ENCODE assay signal across 15 cellular contexts in the genomic region with DNA sequence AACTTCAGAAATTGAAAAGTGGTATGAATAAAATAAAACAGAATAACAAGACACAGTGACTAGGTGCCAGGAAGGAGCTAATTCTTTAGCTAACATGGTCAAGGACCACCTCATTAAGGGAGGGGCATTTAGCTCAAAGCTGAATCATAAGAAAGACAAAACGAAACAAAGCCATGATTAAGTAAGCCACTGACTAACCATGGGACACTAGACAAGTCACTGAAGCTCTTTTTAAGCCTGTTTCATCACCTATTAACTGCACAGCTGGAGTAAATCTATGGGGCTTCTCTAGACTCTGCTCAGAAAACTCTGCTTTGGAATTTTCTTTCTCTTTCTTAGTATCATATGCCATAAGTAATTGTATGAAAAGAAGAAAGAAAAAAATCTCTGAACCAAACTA. TPM values are rescaled to one million over a fixed set of nuclear protein-coding genes. Genes with fewer than 3 reads are reported as not detected.
A peak's percentile ranks its signal among the peaks of the same experiment; 100 is the strongest.
DNase-seq lines count a peak whose midpoint lies in the region; ATAC-seq, FAIRE-seq and TF ChIP-seq lines count a peak whose summit lies in the region.
"Had no signal": no experiment of that assay in that cellular context is flagged by ENCODE, and none has a peak within 500 bp of the region (broad histone marks: within the 10 kb centered on the region; RNA-seq: fewer than 3 reads in every experiment).

No MANE protein-coding gene starts in this region.

- DNase-seq in AG10803 (ENCODE audit: low read depth) (peak; percentile 38), M059J (ENCODE audit: low read depth) (peak; percentile 46), epithelial cell of esophagus (ENCODE audit: low read depth) (peak; percentile 82), naive B cell (no peak), H54 (ENCODE audit: insufficient read length, low spot score) (no peak), NCI-H526 treated with DMSO at 0.1 percent for 48 hours (lab: John Stamatoyannopoulos, UW) (no peak)
- no peak for DNase-seq in activated effector memory CD4-positive, alpha-beta T cell treated with anti-CD3 and anti-CD28 coated beads, Interleukin-2, amount 50 U/mL, for 16 hours
- DNase-seq: activated CD8-positive, alpha-beta memory T cell treated with anti-CD3 and anti-CD28 coated beads for 24 hours; BE2C; dermis blood vessel endothelial cell; KG1; NCI-H2107; ovary; stimulated activated CD4-positive, alpha-beta T cell treated with anti-CD3 and anti-CD28 coated beads, Interleukin-1b, Interleukin-23, amount 100 ng/mL, for 48 hours had no signal

- peak overlapping the region in 4 of 6 donors; percentile 37 to 92 (median 68) for H3K27ac Mint-ChIP-seq in naive B cell

- H3K4me1 Mint-ChIP-seq in naive B cell = peaks cover 23 to 49% (median 32%) of the 10 kb centered on the region in 3 donors

- TF ChIP-seq CTCF in AG10803 (conservative IDR thresholded peaks at IDR 0.05; ENCODE audit: low read length) (no peak), epithelial cell of esophagus (IDR thresholded peaks at IDR 0.05; ENCODE audit: insufficient read depth, low read depth, low read length, missing control alignments) (no peak)

- H3K9me3 Mint-ChIP-seq in naive B cell = no peaks in the 10 kb centered on the region

- no peak for ATAC-seq in naive B cell (ENCODE audit: low read depth in 2 of 2)
- no peak for ATAC-seq in GM21367 (IDR thresholded peaks at IDR 0.05; ENCODE audit: unreplicated experiment)

- no peaks in the 10 kb centered on the region for H3K36me3 Mint-ChIP-seq in naive B cell

- no peak for FAIRE-seq in H54 (lab: Jason Lieb, UNC)

- TF ChIP-seq POLR2A in H54 (IDR thresholded peaks at IDR 0.05; ENCODE audit: low read depth, low read length) = no peak

- H3K4me3 ChIP-seq in AG10803 (ENCODE audit: low read length) (no peak overlapping the region), epithelial cell of esophagus (ENCODE audit: low read length) (no peak overlapping the region)
- H3K4me3 ChIP-seq: ovary had no signal

- no peaks in the 10 kb centered on the region for H3K27me3 Mint-ChIP-seq in naive B cell

- no peak overlapping the region for H3K4me3 Mint-ChIP-seq in naive B cell

RNA-seq across cellular contexts. Expression of a gene that starts 49.8 kb away (rescaled TPM):
- not detected in 2 replicates for total RNA-seq in M059J (2014; rRNA removed; shearing (Covaris generic))
- polyA plus RNA-seq in naive B cell (ENCODE audit: low read depth in 6 of 6) = not detected
- total RNA-seq: dermis blood vessel endothelial cell had no signal

Comparison
In these comparisons a context has a peak if more than half of its experiments do, and no peak if none do; other contexts are left out.
1. DNase-seq: peak in AG10803 (single experiment), M059J (single experiment) and epithelial cell of esophagus (single experiment); none in naive B cell (single experiment), H54 (single experiment), NCI-H526 treated with DMSO at 0.1 percent for 48 hours (single experiment) and activated effector memory CD4-positive, alpha-beta T cell treated with anti-CD3 and anti-CD28 coated beads, Interleukin-2, amount 50 U/mL, for 16 hours (single experiment).